ENCODE assay signal across 18 cellular contexts in the genomic region with DNA sequence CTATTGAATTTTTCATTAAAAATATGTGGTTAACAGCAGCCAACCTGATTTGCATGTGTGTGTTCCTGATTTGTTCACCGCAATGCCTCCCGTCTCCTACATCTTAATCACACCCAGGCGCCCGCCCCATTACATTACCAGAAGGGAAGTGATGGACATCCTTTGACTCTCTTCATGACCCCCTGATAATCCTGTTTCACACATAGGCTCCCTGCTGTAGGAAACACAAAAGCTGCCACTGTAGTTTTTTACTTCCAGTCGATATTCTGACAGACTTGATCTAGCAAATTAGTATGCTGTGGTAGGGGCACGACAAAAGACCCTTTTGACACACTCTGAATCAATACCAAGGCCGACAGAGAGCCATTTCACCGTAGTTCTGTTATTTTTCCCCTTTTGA.
"Had no signal": no experiment of that assay in that cellular context is flagged by ENCODE, and none has a peak within 500 bp of the region (broad histone marks: within the 10 kb centered on the region; RNA-seq: fewer than 3 reads in every experiment).

No MANE protein-coding gene starts in this region.

- H3K36me3 ChIP-seq: colonic mucosa, heart right ventricle, left lung, lower lobe of right lung, pancreas, prostate gland, right lobe of liver, tibial artery, upper lobe of left lung, vagina had no signal

- H3K27me3 ChIP-seq: colonic mucosa, pancreas, right lobe of liver, tibial artery, upper lobe of left lung, vagina had no signal

- FAIRE-seq: keratinocyte had no signal

- H3K4me1 ChIP-seq: colonic mucosa, heart right ventricle, left lung, lower lobe of right lung, pancreas, prostate gland, right lobe of liver, tibial artery, upper lobe of left lung, vagina had no signal

- DNase-seq: colonic mucosa; dermis blood vessel endothelial cell; effector CD4-positive, alpha-beta T cell; heart right ventricle; immature natural killer cell; left lung; lower lobe of right lung; midbrain; pancreas; right lobe of liver; stimulated activated CD4-positive, alpha-beta T cell treated with anti-CD3 and anti-CD28 coated beads, Interleukin-15, amount 100 ng/mL, for 24 hours; stimulated activated CD4-positive, alpha-beta T cell treated with anti-CD3 and anti-CD28 coated beads, Interleukin-1b, Interleukin-23, amount 100 ng/mL, for 48 hours; stimulated activated CD4-positive, alpha-beta T cell treated with anti-CD3 and anti-CD28 coated beads, Interleukin-4, amount 100 ng/mL, for 24 hours; tibial artery; upper lobe of left lung had no signal

- H3K27ac ChIP-seq: colonic mucosa, heart right ventricle, left lung, lower lobe of right lung, pancreas, prostate gland, right lobe of liver, tibial artery, upper lobe of left lung, vagina had no signal

- H3K4me3 ChIP-seq: colonic mucosa, heart right ventricle, left lung, lower lobe of right lung, pancreas, prostate gland, right lobe of liver, tibial artery, upper lobe of left lung, vagina had no signal

- H3K9me3 ChIP-seq: colonic mucosa, left lung, lower lobe of right lung, pancreas, prostate gland, right lobe of liver, tibial artery, upper lobe of left lung, vagina had no signal
